ENCODE assay signal across 12 cellular contexts in genomic region chr19:50719119-50719435, GRCh38. TPM values are rescaled to one million over a fixed set of nuclear protein-coding genes. Genes with fewer than 3 reads are reported as not detected.
DNase-seq lines count a peak whose midpoint lies in the region; ATAC-seq and TF ChIP-seq lines count a peak whose summit lies in the region.
"Had no signal": no experiment of that assay in that cellular context is flagged by ENCODE, and none has a peak within 500 bp of the region (broad histone marks: within the 10 kb centered on the region; RNA-seq: fewer than 3 reads in every experiment).

No MANE protein-coding gene starts in this region.

- H3K4me2 ChIP-seq in GM23248 (ENCODE audit: unreplicated experiment) (peak overlapping the region; percentile 77), smooth muscle cell (peak overlapping the region; percentile 91)

- ATAC-seq in right cardiac atrium (no peak), body of pancreas (no peak), HG03571 (IDR thresholded peaks at IDR 0.05; ENCODE audit: unreplicated experiment) (no peak)
- ATAC-seq: activated CD8-positive, alpha-beta memory T cell treated with anti-CD3 and anti-CD28 coated beads, Interleukin-2, amount 10 ng/mL, durations not matched to agents 7 days and 5 days had no signal

- in situ Hi-C loops in GM23248 (cut with MboI), result no loop called here

- 5% methylated on average over 25 of the region's 30 CpGs; no CpG with 5 or more reads in 1 of the 2 experiments for WGBS in GM23248 (ENCODE audit: low coverage in 1 of 2, low lambda C conversion rate in 2 of 2, missing lambda C conversion rate in 2 of 2), 2 experiments
- 2% methylated on average over 30 of the region's 30 CpGs for WGBS in right cardiac atrium
- no CpG with 5 or more reads among the region's 30 CpGs for WGBS in smooth muscle cell (ENCODE audit: low lambda C conversion rate)
- WGBS in body of pancreas, 2 donors, result no CpG with 5 or more reads among the region's 30 CpGs

- 0 out of 2 replicates have a peak, but pooled peaks cover 12% of the 10 kb centered on the region for H3K4me1 ChIP-seq in GM23248 (ENCODE audit: insufficient read depth)
- peaks cover 0 to 19% (median 8%) of the 10 kb centered on the region in 4 donors for H3K4me1 ChIP-seq in Peyer's patch
- no peaks in the 10 kb centered on the region for H3K4me1 ChIP-seq in right cardiac atrium (ENCODE audit: control insufficient read depth, insufficient read depth, low read length)
- peaks cover 13% of the 10 kb centered on the region for H3K4me1 ChIP-seq in smooth muscle cell (ENCODE audit: low read depth)
- H3K4me1 ChIP-seq in body of pancreas, result peaks cover 18% of the 10 kb centered on the region

- H3K27me3 ChIP-seq in GM23248 (replicated peaks; ENCODE audit: insufficient read depth) (no peaks in the 10 kb centered on the region), Peyer's patch (peaks cover 0 to 16% of the 10 kb centered on the region in 2 donors), right cardiac atrium (ENCODE audit: control insufficient read depth, insufficient read depth) (no peaks in the 10 kb centered on the region), smooth muscle cell (ENCODE audit: low read depth) (peaks cover 6% of the 10 kb centered on the region), body of pancreas (peaks cover 0 to 13% of the 10 kb centered on the region in 2 donors)

- intact Hi-C loops in right cardiac atrium (cut with DNase I), result no loop called here
- intact Hi-C loops in body of pancreas (cut with DNase I), result no loop called here

- H3K36me3 ChIP-seq in GM23248 (ENCODE audit: low read depth), result no peaks in the 10 kb centered on the region
- no peaks in the 10 kb centered on the region for H3K36me3 ChIP-seq in Peyer's patch
- no peaks in the 10 kb centered on the region for H3K36me3 ChIP-seq in smooth muscle cell (ENCODE audit: low read depth)
- no peaks in the 10 kb centered on the region for H3K36me3 ChIP-seq in body of pancreas (replicated peaks in 1 of 2; ENCODE audit: insufficient read depth in 1 of 2, low read depth in 2 of 2)

- peaks cover 6% of the 10 kb centered on the region; the same call in 1 of the 2 replicates for H3F3A ChIP-seq in GM23248 (ENCODE audit: insufficient read depth)
- H3F3A ChIP-seq in smooth muscle cell (ENCODE audit: low read depth), result no peaks in the 10 kb centered on the region

- H3K27ac ChIP-seq in GM23248 (no peak overlapping the region), Peyer's patch (no peak overlapping the region), right cardiac atrium (ENCODE audit: low read length) (no peak overlapping the region), smooth muscle cell (ENCODE audit: low read depth) (no peak overlapping the region), body of pancreas (no peak overlapping the region)
- H3K27ac ChIP-seq: RWPE1 had no signal

- H3K79me2 ChIP-seq in GM23248 (ENCODE audit: insufficient read depth), result peaks cover 7% of the 10 kb centered on the region; the same call in 1 of the 2 replicates
- no peaks in the 10 kb centered on the region for H3K79me2 ChIP-seq in smooth muscle cell (ENCODE audit: low read depth)

- no peak for TF ChIP-seq POLR2A in Peyer's patch (IDR thresholded peaks at IDR 0.05)
- no peak for TF ChIP-seq POLR2A in body of pancreas (IDR thresholded peaks at IDR 0.05)

- DNase-seq in GM23248 (no peak), Peyer's patch (no peak), right cardiac atrium (no peak), smooth muscle cell (lab: John Stamatoyannopoulos, UW; ENCODE audit: unreplicated experiment) (no peak), body of pancreas (no peak), COLO668 (lab: John Stamatoyannopoulos, UW; ENCODE audit: unreplicated experiment) (no peak), NCI-H526 (lab: John Stamatoyannopoulos, UW) (no peak)
- DNase-seq: activated CD8-positive, alpha-beta memory T cell treated with anti-CD3 and anti-CD28 coated beads, Interleukin-2, amount 10 ng/mL, durations not matched to agents 7 days and 5 days; activated naive CD8-positive, alpha-beta T cell treated with anti-CD3 and anti-CD28 coated beads, Interleukin-2, amount 10 ng/mL, durations not matched to agents 7 days and 5 days; small intestine had no signal

- H3K9ac ChIP-seq in GM23248, result no peak overlapping the region
- no peak overlapping the region for H3K9ac ChIP-seq in smooth muscle cell (ENCODE audit: low read depth)

- H4K20me1 ChIP-seq in GM23248 (ENCODE audit: insufficient read depth) (no peaks in the 10 kb centered on the region), smooth muscle cell (ENCODE audit: low read depth) (no peaks in the 10 kb centered on the region)

- H2AFZ ChIP-seq in GM23248 (peak overlapping the region; percentile 60), smooth muscle cell (ENCODE audit: low read depth) (no peak overlapping the region)

- no peaks in the 10 kb centered on the region for H3K9me3 ChIP-seq in GM23248 (ENCODE audit: low read depth)
- H3K9me3 ChIP-seq in Peyer's patch, result no peaks in the 10 kb centered on the region
- no peaks in the 10 kb centered on the region for H3K9me3 ChIP-seq in right cardiac atrium (ENCODE audit: control insufficient read depth, low read length)
- no peaks in the 10 kb centered on the region for H3K9me3 ChIP-seq in smooth muscle cell (replicated peaks; ENCODE audit: low read depth)
- H3K9me3 ChIP-seq in body of pancreas, result no peaks in the 10 kb centered on the region

- no peak for TF ChIP-seq CTCF in Peyer's patch (IDR thresholded peaks at IDR 0.05)
- no peak for TF ChIP-seq CTCF in smooth muscle cell (IDR thresholded peaks at IDR 0.05; ENCODE audit: borderline replicate concordance, insufficient read depth, poor library complexity, severe bottlenecking)
- TF ChIP-seq CTCF in body of pancreas (IDR thresholded peaks at IDR 0.05), result no peak

- peak overlapping the region; percentile 69 for H3K4me3 ChIP-seq in GM23248
- peak overlapping the region in 3 of 4 donors; percentile 29 to 39 (median 38) for H3K4me3 ChIP-seq in Peyer's patch
- H3K4me3 ChIP-seq in right cardiac atrium (ENCODE audit: low read length), result peak overlapping the region; percentile 46
- H3K4me3 ChIP-seq in smooth muscle cell, result peak overlapping the region; percentile 58
- H3K4me3 ChIP-seq in body of pancreas, result no peak overlapping the region

- no peaks in the 10 kb centered on the region for H3K9me2 ChIP-seq in GM23248 (ENCODE audit: insufficient read depth)

RNA-seq across cellular contexts. Expression of gene SHANK1, which starts 0.5 kb away (rescaled TPM):
- 2.7 and 7.1 TPM in 2 replicates for total RNA-seq in GM23248 (2014; rRNA removed; shearing (Covaris generic))
- polyA plus RNA-seq in GM23248 (2016; fragmentation: Nextera tagmentation; extraction: Ambion mirVana), result 0.58 and 0.62 TPM in 2 replicates
- total RNA-seq in Peyer's patch, result 1 to 10 TPM in 1 of 4 donors, under 1 TPM in 1, not detected in 2; 0.83 to 1.3 TPM
- 1 to 10 TPM in 1 of 4 donors, under 1 TPM in 3; 0.09 to 1.2 (median 0.44) TPM for total RNA-seq in right cardiac atrium
- 1.9 TPM for polyA plus RNA-seq in right cardiac atrium
- 2.1 and 4.1 TPM in 2 replicates for total RNA-seq in smooth muscle cell
- polyA plus RNA-seq in smooth muscle cell, result 1.0 and 1.8 TPM in 2 replicates
- total RNA-seq in body of pancreas, result 1 to 10 TPM in 1 of 2 donors, under 1 TPM in 1; 0.26 to 2.3 TPM
- total RNA-seq: activated CD8-positive, alpha-beta memory T cell treated with anti-CD3 and anti-CD28 coated beads, Interleukin-2, amount 10 ng/mL, durations not matched to agents 7 days and 5 days; activated naive CD8-positive, alpha-beta T cell treated with anti-CD3 and anti-CD28 coated beads, Interleukin-2, amount 10 ng/mL, durations not matched to agents 7 days and 5 days had no signal

RNA-seq across cellular contexts. Expression of gene CLEC11A, which starts 4.1 kb away (rescaled TPM):
- total RNA-seq in GM23248 (2014; rRNA removed; shearing (Covaris generic)), result 145 and 164 TPM in 2 replicates
- polyA plus RNA-seq in GM23248 (2016; fragmentation: Nextera tagmentation; extraction: Ambion mirVana), result 122 and 127 TPM in 2 replicates
- total RNA-seq in Peyer's patch, result 1 to 10 TPM in 3 of 4 donors, not detected in 1; 3.3 to 4.6 (median 4.0) TPM
- total RNA-seq in right cardiac atrium, result 10 to 100 TPM in 2 of 4 donors, 1 to 10 TPM in 2; 8.2 to 10.2 (median 10.0) TPM
- polyA plus RNA-seq in right cardiac atrium, result 5.5 TPM
- 48.3 and 53.4 TPM in 2 replicates for total RNA-seq in smooth muscle cell
- 138 and 155 TPM in 2 replicates for polyA plus RNA-seq in smooth muscle cell
- 10 to 100 TPM in 1 of 2 donors, 1 to 10 TPM in 1; 5.2 to 24.1 TPM for total RNA-seq in body of pancreas

RNA-seq across cellular contexts. Expression of gene GPR32, which starts 51.2 kb away (rescaled TPM):
- total RNA-seq in GM23248 (2014; rRNA removed; shearing (Covaris generic)), result not detected in 2 replicates
- polyA plus RNA-seq in GM23248 (2016; fragmentation: Nextera tagmentation; extraction: Ambion mirVana) (not detected in 2 replicates), right cardiac atrium (not detected), smooth muscle cell (not detected in 2 replicates)
- total RNA-seq in Peyer's patch (not detected), right cardiac atrium (not detected), smooth muscle cell (not detected in 2 replicates), body of pancreas (not detected)
- total RNA-seq: activated CD8-positive, alpha-beta memory T cell treated with anti-CD3 and anti-CD28 coated beads, Interleukin-2, amount 10 ng/mL, durations not matched to agents 7 days and 5 days; activated naive CD8-positive, alpha-beta T cell treated with anti-CD3 and anti-CD28 coated beads, Interleukin-2, amount 10 ng/mL, durations not matched to agents 7 days and 5 days had no signal
- polyA plus RNA-seq: small intestine had no signal

Comparison
In these comparisons a context has a peak if more than half of its experiments do, and no peak if none do; other contexts are left out.
1. H3K4me3 ChIP-seq: peak in GM23248 (single experiment), Peyer's patch (3 of 4), right cardiac atrium (single experiment) and smooth muscle cell (single experiment); none in body of pancreas (0 of 2).